In the genomic region with DNA sequence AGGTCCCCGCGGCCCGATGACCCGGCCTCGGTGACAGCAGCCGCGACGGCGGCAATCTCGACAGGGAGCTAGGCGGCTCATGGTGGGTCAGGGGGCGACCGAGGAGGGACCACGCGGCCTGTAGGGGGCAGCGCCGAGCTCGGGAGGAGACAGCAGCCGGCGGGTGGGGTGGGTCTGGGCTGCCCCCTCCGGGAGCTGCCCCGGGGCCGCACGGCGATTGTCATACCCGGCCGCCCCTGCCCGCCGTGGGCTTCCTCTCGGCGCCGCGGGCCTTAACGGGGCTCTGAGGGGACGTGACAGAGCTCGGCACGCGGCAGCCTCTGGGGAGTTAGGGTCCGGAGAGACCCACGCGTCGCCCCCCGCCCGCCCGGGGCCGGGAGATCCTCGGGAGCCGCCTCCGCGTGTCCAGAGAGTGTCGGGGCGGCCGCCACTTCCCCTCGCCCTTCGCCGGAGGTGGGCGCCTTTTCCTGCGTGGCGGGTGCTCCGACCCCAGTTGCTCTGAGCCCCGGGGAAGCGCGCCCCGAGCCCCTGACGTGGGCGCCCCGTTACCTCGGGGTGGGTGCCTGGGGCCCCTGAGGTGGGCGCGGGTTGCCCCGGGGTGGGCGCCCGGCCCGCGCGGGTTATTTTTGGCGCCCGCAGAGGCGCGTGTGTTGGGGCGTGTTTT, we compare ENCODE assay signal across 8 cellular contexts.
DNase-seq lines count a peak whose midpoint lies in the region; ATAC-seq and TF ChIP-seq lines count a peak whose summit lies in the region.

No MANE protein-coding gene starts in this region.

- H3K27ac ChIP-seq in VCaP, result peak overlapping the region; percentile 64; the same call in 1 of the 2 replicates

- peak; percentile 84 for DNase-seq in AG20443 (ENCODE audit: low spot score)
- DNase-seq in GM19240 (ENCODE audit: insufficient read length, low spot score), result peak; percentile 44
- DNase-seq in cardiac fibroblast (ENCODE audit: low read depth in 2 of 2), result peak; percentile 53 to 62
- DNase-seq in kidney tubule cell (ENCODE audit: low spot score), result peak; percentile 42
- peak; percentile 68 to 79 for DNase-seq in stimulated activated CD4-positive, alpha-beta T cell treated with anti-CD3 and anti-CD28 coated beads, Interleukin-2, amount 100 ng/mL, for 48 hours
- no peak for DNase-seq in NCI-H1417 treated with DMSO at 0.1 percent for 48 hours (lab: John Stamatoyannopoulos, UW)

- peak overlapping the region; percentile 59 to 84 for H3K4me3 ChIP-seq in cardiac fibroblast (replicated peaks in 1 of 2; ENCODE audit: low read depth in 2 of 2, low read length in 2 of 2)

- peak; percentile 35 for ATAC-seq in HG03457 (IDR thresholded peaks at IDR 0.05; ENCODE audit: unreplicated experiment)

- TF ChIP-seq CTCF in VCaP (conservative IDR thresholded peaks at IDR 0.05) (peak; percentile 52), cardiac fibroblast (IDR thresholded peaks at IDR 0.05; ENCODE audit: low read depth, low read length) (peak; percentile 56)
